ENCODE assay signal across 1 cellular context in genomic region chr18:74567805-74568204, GRCh38.
TF ChIP-seq lines count a peak whose summit lies in the region.

No MANE protein-coding gene starts in this region.

TF ChIP-seq in K562, 482 proteins besides CTCF, POLR2A, EP300 and RAD21:
- TF ChIP-seq SOX6 (IDR thresholded peaks at IDR 0.05) = no peak
- no peak for TF ChIP-seq PCBP2 (IDR thresholded peaks at IDR 0.05; ENCODE audit: low read depth, low read length, poor library complexity, severe bottlenecking)
- no peak for TF ChIP-seq HNRNPL (IDR thresholded peaks at IDR 0.05; ENCODE audit: low read depth, low read length)
- TF ChIP-seq KLF1 (tag; IDR thresholded peaks at IDR 0.05) = no peak
- TF ChIP-seq XRCC4 (IDR thresholded peaks at IDR 0.05; ENCODE audit: extremely low read depth, insufficient read depth, insufficient read length) = no peak
- no peak for TF ChIP-seq THAP12 (CRISPR knock-in tag; IDR thresholded peaks at IDR 0.05)
- no peak for TF ChIP-seq ZBTB43 (CRISPR knock-in tag; IDR thresholded peaks at IDR 0.05)
- no peak for TF ChIP-seq U2AF1 (optimal IDR thresholded peaks at IDR 0.05; ENCODE audit: low read depth, low read length)
- no peak for TF ChIP-seq PHF8 (IDR thresholded peaks at IDR 0.05; ENCODE audit: borderline replicate concordance, low read length)
- TF ChIP-seq ZNF445 (CRISPR knock-in tag; IDR thresholded peaks at IDR 0.05; ENCODE audit: low read depth) = no peak
